In the genomic region with DNA sequence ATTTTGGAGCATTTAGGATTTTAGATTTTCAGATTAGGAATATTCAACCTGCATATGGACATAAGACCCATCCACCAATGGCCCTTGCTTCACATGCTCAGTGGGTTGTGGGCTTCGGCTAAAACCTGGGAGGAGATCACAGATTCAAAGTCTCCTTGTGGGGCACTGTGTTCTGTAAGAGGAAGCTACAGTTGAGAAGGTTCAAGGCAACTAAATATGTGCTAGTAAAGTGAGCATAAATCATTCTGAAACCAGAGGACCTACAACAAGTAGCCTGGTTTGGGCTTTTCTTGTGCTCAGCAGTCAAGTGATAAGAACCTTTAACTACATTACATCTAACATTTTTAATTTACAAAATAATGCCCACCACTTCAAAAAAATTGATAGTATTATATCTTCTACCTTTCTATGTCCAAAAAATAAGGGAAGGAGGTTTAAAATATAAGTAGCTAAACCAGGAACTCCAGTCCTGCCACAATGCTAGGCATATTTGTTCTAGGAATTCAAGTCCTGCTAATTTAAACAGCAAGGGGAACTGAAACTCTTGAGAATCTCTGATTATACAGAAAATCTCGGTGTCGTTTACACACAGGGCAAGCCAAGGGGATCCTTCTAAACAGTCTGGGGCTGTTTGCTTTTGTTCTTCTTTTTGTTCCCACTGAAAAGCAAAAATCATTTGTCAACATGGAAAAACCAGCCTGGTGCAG, we compare ENCODE assay signal across 10 cellular contexts. TPM values are rescaled to one million over a fixed set of nuclear protein-coding genes. Genes with fewer than 3 reads are reported as not detected.
DNase-seq lines count a peak whose midpoint lies in the region; ATAC-seq, FAIRE-seq and TF ChIP-seq lines count a peak whose summit lies in the region.
"Had no signal": no experiment of that assay in that cellular context is flagged by ENCODE, and none has a peak within 500 bp of the region (broad histone marks: within the 10 kb centered on the region; RNA-seq: fewer than 3 reads in every experiment).

No MANE protein-coding gene starts in this region.

- CTCF ChIA-PET in activated CD4-positive, alpha-beta memory T cell treated with anti-CD3 and anti-CD28 coated beads for 36 hours (lab: Charles Lee) = interaction anchor here (0.7 to 1.0 kb wide), 3 partner anchors 24 to 429 kb away, joined by 3 read pairs; no protein-coding TSS in a partner anchor
- CTCF ChIA-PET in Caco-2 (lab: Charles Lee) = no interaction called here

- no peaks in the 10 kb centered on the region for H3K9me3 Mint-ChIP-seq in activated CD4-positive, alpha-beta memory T cell treated with anti-CD3 and anti-CD28 coated beads for 36 hours
- H3K9me3 Mint-ChIP-seq in Caco-2 (ENCODE audit: unreplicated experiment) = no peaks in the 10 kb centered on the region

- TF ChIP-seq CTCF in Caco-2 (IDR thresholded peaks at IDR 0.05; ENCODE audit: insufficient read depth in 1 of 2, low read depth in 1 of 2, low read length in 1 of 2, severe bottlenecking in 1 of 2, unreplicated experiment in 1 of 2) = no peak

- intact Hi-C loops in activated CD4-positive, alpha-beta memory T cell treated with anti-CD3 and anti-CD28 coated beads for 36 hours (cut with micrococcal nuclease) = no loop called here
- intact Hi-C loops in Caco-2 (cut with micrococcal nuclease; ENCODE audit: unreplicated experiment) (no loop called here), cardiac septum (cut with DNase I) (no loop called here)

- H3K9me3 ChIP-seq in BLaER1 (peaks cover 8% of the 10 kb centered on the region; the same call in 1 of the 2 replicates), Caco-2 (no peaks in the 10 kb centered on the region)

- H3K27ac ChIP-seq in BLaER1 = peak overlapping the region; percentile 64

- no peaks in the 10 kb centered on the region for H3K27me3 Mint-ChIP-seq in activated CD4-positive, alpha-beta memory T cell treated with anti-CD3 and anti-CD28 coated beads for 36 hours
- H3K27me3 Mint-ChIP-seq in Caco-2 (ENCODE audit: insufficient read depth, unreplicated experiment) = no peaks in the 10 kb centered on the region

- H3K4me3 ChIP-seq in BLaER1 = no peak overlapping the region
- no peak overlapping the region for H3K4me3 ChIP-seq in Caco-2 (ENCODE audit: low read depth, low read length)

- H3K27ac Mint-ChIP-seq in activated CD4-positive, alpha-beta memory T cell treated with anti-CD3 and anti-CD28 coated beads for 36 hours = peak overlapping the region; percentile 75
- H3K27ac Mint-ChIP-seq in Caco-2 (ENCODE audit: unreplicated experiment) = no peak overlapping the region

- no peak overlapping the region for H3K4me3 Mint-ChIP-seq in activated CD4-positive, alpha-beta memory T cell treated with anti-CD3 and anti-CD28 coated beads for 36 hours
- no peak overlapping the region for H3K4me3 Mint-ChIP-seq in Caco-2 (ENCODE audit: unreplicated experiment)

- H3K9ac ChIP-seq in BLaER1 = no peak overlapping the region

- peak overlapping the region; percentile 78 for H3K4me2 ChIP-seq in BLaER1

- H3K4me1 ChIP-seq in BLaER1 = peaks cover 46% of the 10 kb centered on the region
- H3K4me1 ChIP-seq in Caco-2 = peaks cover 9% of the 10 kb centered on the region; the same call in 1 of the 2 replicates

- H3K27me3 ChIP-seq in BLaER1 = no peaks in the 10 kb centered on the region
- no peaks in the 10 kb centered on the region for H3K27me3 ChIP-seq in Caco-2 (replicated peaks; ENCODE audit: control insufficient read depth, insufficient read depth, low read length)

- peaks cover 92% of the 10 kb centered on the region for H4K20me1 ChIP-seq in BLaER1

- peaks cover 16% of the 10 kb centered on the region for H3K36me3 Mint-ChIP-seq in activated CD4-positive, alpha-beta memory T cell treated with anti-CD3 and anti-CD28 coated beads for 36 hours
- H3K36me3 Mint-ChIP-seq in Caco-2 (ENCODE audit: insufficient read depth, unreplicated experiment) = no peaks in the 10 kb centered on the region

- H3K4me1 Mint-ChIP-seq in activated CD4-positive, alpha-beta memory T cell treated with anti-CD3 and anti-CD28 coated beads for 36 hours (ENCODE audit: low read depth) = peaks cover 80% of the 10 kb centered on the region
- H3K4me1 Mint-ChIP-seq in Caco-2 (ENCODE audit: low read depth, unreplicated experiment) = peaks cover 11% of the 10 kb centered on the region

- peak; percentile 98 for FAIRE-seq in GM19239 (lab: Jason Lieb, UNC)
- FAIRE-seq: astrocyte had no signal

- peak; percentile 61 for ATAC-seq in HG03060 (IDR thresholded peaks at IDR 0.05; ENCODE audit: low read depth, unreplicated experiment)

- DNase-seq in GM19239 (ENCODE audit: insufficient read length, low spot score) (no peak), Caco-2 (no peak), NCI-H128 (lab: John Stamatoyannopoulos, UW; ENCODE audit: unreplicated experiment) (no peak), cardiac septum (ENCODE audit: low spot score) (no peak), NCI-H2081 treated with DMSO at 0.1 percent for 48 hours (lab: John Stamatoyannopoulos, UW) (no peak)
- no peak for DNase-seq in activated CD4-positive, alpha-beta memory T cell treated with anti-CD3 and anti-CD28 coated beads for 36 hours
- DNase-seq: NCI-H2171 had no signal

- H3K36me3 ChIP-seq in BLaER1 (peaks cover 27% of the 10 kb centered on the region), Caco-2 (ENCODE audit: control insufficient read depth, insufficient read depth, low read length) (no peaks in the 10 kb centered on the region)

- BruUV-seq in Caco-2 (replicated peaks; lab: Mats Ljungman, UMichigan) = no TSS peak

- POLR2A ChIA-PET in activated CD4-positive, alpha-beta memory T cell treated with anti-CD3 and anti-CD28 coated beads for 36 hours (lab: Charles Lee) = interaction anchor here (1.6 to 2.7 kb wide), 2 partner anchors 16 to 35 kb away, joined by 3 to 10 read pairs; no protein-coding TSS in a partner anchor
- POLR2A ChIA-PET in Caco-2 (lab: Charles Lee) = interaction anchor here (0.7 kb wide), 1 partner anchor 159 kb away, joined by 6 read pairs; no protein-coding TSS in a partner anchor

RNA-seq across cellular contexts. Expression of gene FOXO1, which starts 36.6 kb away (rescaled TPM):
- 10 to 100 TPM; 34.2 to 34.5 TPM for total RNA-seq in activated CD4-positive, alpha-beta memory T cell treated with anti-CD3 and anti-CD28 coated beads for 36 hours
- total RNA-seq in Caco-2 (2022) = 10.4 and 11.4 TPM in 2 replicates
- total RNA-seq in cardiac septum = 14.6 TPM
